Comparison of ENCODE assay signal across 32 cellular contexts in genomic region chr7:32091608-32092210, GRCh38. TPM values are rescaled to one million over a fixed set of nuclear protein-coding genes. Genes with fewer than 3 reads are reported as not detected.
DNase-seq lines count a peak whose midpoint lies in the region; ATAC-seq and TF ChIP-seq lines count a peak whose summit lies in the region.
"Had no signal": no experiment of that assay in that cellular context is flagged by ENCODE, and none has a peak within 500 bp of the region (broad histone marks: within the 10 kb centered on the region; RNA-seq: fewer than 3 reads in every experiment).

No MANE protein-coding gene starts in this region.

- H3K4ac ChIP-seq in IMR-90 (ENCODE audit: low read depth, low read length) = peak overlapping the region; percentile 9; the same call in 1 of the 2 replicates

- H4K5ac ChIP-seq in IMR-90 (ENCODE audit: low read depth, low read length) = peak overlapping the region; percentile 76

- in situ Hi-C loops in IMR-90 (cut with MboI; ENCODE audit: low sequenced_read_pairs) = no loop called here

- H3K27ac Mint-ChIP-seq in MCF 10A (ENCODE audit: low read depth, unreplicated experiment) = no peak overlapping the region
- H3K27ac Mint-ChIP-seq: activated CD4-positive, alpha-beta memory T cell treated with anti-CD3 and anti-CD28 coated beads, Interleukin-2, amount 10 ng/mL, durations not matched to agents 7 days and 5 days; activated naive CD4-positive, alpha-beta T cell treated with anti-CD3 and anti-CD28 coated beads, Interleukin-2, amount 10 ng/mL, durations not matched to agents 7 days and 5 days; activated T-helper 1 cell treated with anti-CD3 and anti-CD28 coated beads, Interleukin-12 subunit alpha, Interleukin-12 subunit beta, Interleukin-2, Interleukin-4 antibody, amounts not matched to agents 30 ng/mL and 10 ng/mL and 1 ng/mL, durations not matched to agents 14 hours and 24 hours and 36 hours; IgD-negative memory B cell had no signal

- peaks cover 4% of the 10 kb centered on the region for H3K36me3 Mint-ChIP-seq in MCF 10A (ENCODE audit: insufficient read depth, unreplicated experiment)
- no peaks in the 10 kb centered on the region for H3K36me3 Mint-ChIP-seq in activated T-cell treated with anti-CD3 and anti-CD28 coated beads, Interleukin-2, amount 50 U/mL, for 4 hours (ENCODE audit: insufficient read depth)
- H3K36me3 Mint-ChIP-seq: activated naive CD4-positive, alpha-beta T cell treated with anti-CD3 and anti-CD28 coated beads, Interleukin-2, amount 10 ng/mL, durations not matched to agents 7 days and 5 days; IgD-negative memory B cell; naive thymus-derived CD8-positive, alpha-beta T cell had no signal

- H2AFZ ChIP-seq in IMR-90 (replicated peaks; ENCODE audit: low read length, poor library complexity) = no peak overlapping the region
- H2AFZ ChIP-seq: PC-9 had no signal

- H3K9me3 Mint-ChIP-seq in MCF 10A (ENCODE audit: unreplicated experiment) = peaks cover 7% of the 10 kb centered on the region
- no peaks in the 10 kb centered on the region for H3K9me3 Mint-ChIP-seq in activated T-cell treated with anti-CD3 and anti-CD28 coated beads, Interleukin-2, amount 50 U/mL, for 4 hours
- H3K9me3 Mint-ChIP-seq: activated CD4-positive, alpha-beta memory T cell treated with anti-CD3 and anti-CD28 coated beads, Interleukin-2, amount 10 ng/mL, durations not matched to agents 7 days and 5 days; activated naive CD4-positive, alpha-beta T cell treated with anti-CD3 and anti-CD28 coated beads, Interleukin-2, amount 10 ng/mL, durations not matched to agents 7 days and 5 days; activated T-helper 1 cell treated with anti-CD3 and anti-CD28 coated beads, Interleukin-12 subunit alpha, Interleukin-12 subunit beta, Interleukin-2, Interleukin-4 antibody, amounts not matched to agents 30 ng/mL and 10 ng/mL and 1 ng/mL, durations not matched to agents 14 hours and 24 hours and 36 hours had no signal

- dilution Hi-C loops in IMR-90 (cut with HindIII; ENCODE audit: low sequenced_read_pairs, unreplicated experiment) = no loop called here

- H3K27me3 Mint-ChIP-seq in MCF 10A (ENCODE audit: insufficient read depth, unreplicated experiment) = no peaks in the 10 kb centered on the region
- no peaks in the 10 kb centered on the region for H3K27me3 Mint-ChIP-seq in activated T-cell treated with anti-CD3 and anti-CD28 coated beads, Interleukin-2, amount 50 U/mL, for 4 hours (ENCODE audit: low read depth)
- H3K27me3 Mint-ChIP-seq: activated CD4-positive, alpha-beta memory T cell treated with anti-CD3 and anti-CD28 coated beads, Interleukin-2, amount 10 ng/mL, durations not matched to agents 7 days and 5 days; activated naive CD4-positive, alpha-beta T cell treated with anti-CD3 and anti-CD28 coated beads, Interleukin-2, amount 10 ng/mL, durations not matched to agents 7 days and 5 days; IgD-negative memory B cell had no signal

- no peak overlapping the region for H2BK20ac ChIP-seq in IMR-90 (ENCODE audit: low read depth, low read length)

- H3K14ac ChIP-seq in IMR-90 (replicated peaks; ENCODE audit: low read depth, low read length) = no peak overlapping the region

- no peaks in the 10 kb centered on the region for H3K27me3 ChIP-seq in IMR-90 (ENCODE audit: control insufficient read depth, insufficient read depth, low read length)
- H3K27me3 ChIP-seq: brain microvascular endothelial cell, gastrocnemius medialis, transverse colon had no signal

- H3K9me3 ChIP-seq in IMR-90 (ENCODE audit: control insufficient read depth, insufficient read depth, low read length) = peaks cover 2% of the 10 kb centered on the region; the same call in 1 of the 2 replicates
- H3K9me3 ChIP-seq: gastrocnemius medialis, lower lobe of right lung, transverse colon had no signal

- intact Hi-C loops in IMR-90 (cut with micrococcal nuclease) = no loop called here
- intact Hi-C loops in MCF 10A (cut with micrococcal nuclease) = loop anchor here (2.0 kb wide), 1 partner anchor 71 kb away; no protein-coding TSS in a partner anchor

- H3K4me1 Mint-ChIP-seq in MCF 10A (ENCODE audit: insufficient read depth, unreplicated experiment) = peaks cover 49% of the 10 kb centered on the region
- H3K4me1 Mint-ChIP-seq in activated T-cell treated with anti-CD3 and anti-CD28 coated beads, Interleukin-2, amount 50 U/mL, for 4 hours (ENCODE audit: low read depth) = no peaks in the 10 kb centered on the region
- H3K4me1 Mint-ChIP-seq: activated CD4-positive, alpha-beta memory T cell treated with anti-CD3 and anti-CD28 coated beads, Interleukin-2, amount 10 ng/mL, durations not matched to agents 7 days and 5 days; activated naive CD4-positive, alpha-beta T cell treated with anti-CD3 and anti-CD28 coated beads, Interleukin-2, amount 10 ng/mL, durations not matched to agents 7 days and 5 days; IgD-negative memory B cell; naive thymus-derived CD8-positive, alpha-beta T cell had no signal

- H3K4me3 ChIP-seq in AG10803 (ENCODE audit: low read length) (no peak overlapping the region), IMR-90 (ENCODE audit: insufficient read depth, low read depth, low read length) (no peak overlapping the region)
- H3K4me3 ChIP-seq: gastrocnemius medialis, lower lobe of right lung, PC-9, transverse colon had no signal

- H3K9ac ChIP-seq in IMR-90 (ENCODE audit: low read depth, low read length) = no peak overlapping the region

- no peak overlapping the region for H3K56ac ChIP-seq in IMR-90 (ENCODE audit: extremely low read depth, insufficient read depth, low read length)

- H3K36me3 ChIP-seq in IMR-90 (ENCODE audit: control insufficient read depth, insufficient read depth, low read length) = no peaks in the 10 kb centered on the region
- H3K36me3 ChIP-seq: brain microvascular endothelial cell, gastrocnemius medialis, lower lobe of right lung, transverse colon had no signal

- peak overlapping the region; percentile 64 for H2BK120ac ChIP-seq in IMR-90 (ENCODE audit: low read depth, low read length)

- H3K4me3 Mint-ChIP-seq in MCF 10A (ENCODE audit: unreplicated experiment) = no peak overlapping the region
- H3K4me3 Mint-ChIP-seq in activated T-cell treated with anti-CD3 and anti-CD28 coated beads, Interleukin-2, amount 50 U/mL, for 4 hours = no peak overlapping the region
- H3K4me3 Mint-ChIP-seq: activated CD4-positive, alpha-beta memory T cell treated with anti-CD3 and anti-CD28 coated beads, Interleukin-2, amount 10 ng/mL, durations not matched to agents 7 days and 5 days; activated naive CD4-positive, alpha-beta T cell treated with anti-CD3 and anti-CD28 coated beads, Interleukin-2, amount 10 ng/mL, durations not matched to agents 7 days and 5 days; activated T-helper 1 cell treated with anti-CD3 and anti-CD28 coated beads, Interleukin-12 subunit alpha, Interleukin-12 subunit beta, Interleukin-2, Interleukin-4 antibody, amounts not matched to agents 30 ng/mL and 10 ng/mL and 1 ng/mL, durations not matched to agents 14 hours and 24 hours and 36 hours; IgD-negative memory B cell; naive thymus-derived CD8-positive, alpha-beta T cell had no signal

- no peak overlapping the region for H2AK9ac ChIP-seq in IMR-90 (replicated peaks; ENCODE audit: low read depth, low read length, poor library complexity)

- H2AK5ac ChIP-seq in IMR-90 (ENCODE audit: low read depth, low read length) = no peak overlapping the region

- no peak overlapping the region; the same call in 2 of the 3 replicates for H2BK15ac ChIP-seq in IMR-90 (ENCODE audit: low read depth, low read length)

- WGBS in IMR-90 (ENCODE audit: extremely low coverage in 2 of 2, insufficient read length in 1 of 2), 2 experiments = 80% methylated on average over 1 of the region's 4 CpGs; no CpG with 5 or more reads in 1 of the 2 experiments

- no peak overlapping the region for H4K91ac ChIP-seq in IMR-90 (ENCODE audit: insufficient read depth, low read depth, low read length)

- no peaks in the 10 kb centered on the region for H3K9me1 ChIP-seq in IMR-90 (ENCODE audit: insufficient read depth, low read length)

- H3K27ac ChIP-seq in IMR-90 (ENCODE audit: insufficient read depth, low read length) (no peak overlapping the region), RWPE1 (no peak overlapping the region)
- H3K27ac ChIP-seq: brain microvascular endothelial cell, C4-2B, gastrocnemius medialis, lower lobe of right lung, PC-9, transverse colon had no signal

- no peaks in the 10 kb centered on the region for H3K79me1 ChIP-seq in IMR-90 (ENCODE audit: low read depth in 1 of 2, low read length in 2 of 2)

- peak overlapping the region; percentile 95; the same call in 1 of the 2 replicates for H3K18ac ChIP-seq in IMR-90 (ENCODE audit: low read depth, low read length)

- H2BK5ac ChIP-seq in IMR-90 (ENCODE audit: low read depth, low read length, poor library complexity, severe bottlenecking) = no peak overlapping the region

- H3K23ac ChIP-seq in IMR-90 (ENCODE audit: low read depth, low read length) = no peak overlapping the region

- BruUV-seq in IMR-90 (replicated peaks; lab: Mats Ljungman, UMichigan) = no TSS peak
- BruUV-seq in MCF 10A (replicated peaks; lab: Mats Ljungman, UMichigan) = no TSS peak

- peak; percentile 58 for ATAC-seq in GM18502 (IDR thresholded peaks at IDR 0.05; ENCODE audit: poor library complexity, unreplicated experiment)
- no peak for ATAC-seq in IMR-90 (ENCODE audit: low read depth)
- no peak for ATAC-seq in activated T-cell treated with anti-CD3 and anti-CD28 coated beads, Interleukin-2, amount 50 U/mL, for 4 hours
- ATAC-seq in HG03521 (IDR thresholded peaks at IDR 0.05; ENCODE audit: unreplicated experiment) = no peak
- ATAC-seq: gastrocnemius medialis; lower lobe of right lung; naive thymus-derived CD8-positive, alpha-beta T cell had no signal

- CTCF ChIA-PET in IMR-90 (lab: Yijun Ruan, JAX) (no interaction called here), MCF 10A (lab: Yijun Ruan, JAX) (no interaction called here), RWPE1 (lab: Yijun Ruan, JAX) (no interaction called here)

- no peak overlapping the region for H3K4me2 ChIP-seq in IMR-90 (ENCODE audit: low read depth, low read length)
- H3K4me2 ChIP-seq: PC-9 had no signal

- no peaks in the 10 kb centered on the region for H4K20me1 ChIP-seq in IMR-90 (ENCODE audit: insufficient read depth, low read length)

- TF ChIP-seq POLR2A in IMR-90 (IDR thresholded peaks at IDR 0.05; ENCODE audit: low read depth, low read length) = no peak

- POLR2A ChIA-PET in IMR-90 (lab: Charles Lee; ENCODE audit: unreplicated experiment) (no interaction called here), MCF 10A (lab: Yijun Ruan, JAX) (no interaction called here), RWPE1 (lab: Yijun Ruan, JAX; ENCODE audit: low non-redundant PET) (no interaction called here)

- H3K4me1 ChIP-seq in IMR-90 (ENCODE audit: control insufficient read depth, insufficient read depth, low read length) = peaks cover 15% of the 10 kb centered on the region
- H3K4me1 ChIP-seq: gastrocnemius medialis, lower lobe of right lung, transverse colon had no signal

- DNase-seq in AG10803 (ENCODE audit: low read depth) (peak; percentile 62), IMR-90 (no peak), MCF 10A (ENCODE audit: unreplicated experiment) (peak; percentile 2), RWPE1 (ENCODE audit: low spot score) (no peak)
- no peak for DNase-seq in activated T-cell treated with anti-CD3 and anti-CD28 coated beads, Interleukin-2, amount 50 U/mL, for 4 hours
- DNase-seq: activated CD4-positive, alpha-beta memory T cell treated with anti-CD3 and anti-CD28 coated beads, Interleukin-2, amount 10 ng/mL, durations not matched to agents 7 days and 5 days; activated CD8-positive, alpha-beta memory T cell treated with anti-CD3 and anti-CD28 coated beads, Interleukin-2, amount 50 U/mL, for 4 hours; activated naive CD4-positive, alpha-beta T cell treated with anti-CD3 and anti-CD28 coated beads, Interleukin-2, amount 10 ng/mL, durations not matched to agents 7 days and 5 days; amniotic stem cell; brain microvascular endothelial cell; COR-L47; effector CD4-positive, alpha-beta T cell; gastrocnemius medialis; GF-D8; HCEC 1CT; hippocampal formation; lower lobe of right lung; naive thymus-derived CD8-positive, alpha-beta T cell; NCI-H1105; NCI-H1930; NCI-H526; nucleus accumbens; PC-9; SHP77; stimulated activated CD4-positive, alpha-beta T cell treated with anti-CD3 and anti-CD28 coated beads, Interleukin-4, amount 100 ng/mL, for 4 hours; transverse colon had no signal

- TF ChIP-seq CTCF in AG10803 (conservative IDR thresholded peaks at IDR 0.05; ENCODE audit: low read length) = no peak
- TF ChIP-seq CTCF in IMR-90 (conservative IDR thresholded peaks at IDR 0.05; ENCODE audit: low read depth, low read length) = no peak
- TF ChIP-seq CTCF in MCF 10A (IDR thresholded peaks at IDR 0.05; ENCODE audit: unreplicated experiment) = no peak
- no peak for TF ChIP-seq CTCF in RWPE1 (conservative IDR thresholded peaks at IDR 0.05; ENCODE audit: low read depth)

- TF ChIP-seq RAD21 in IMR-90 (IDR thresholded peaks at IDR 0.05; ENCODE audit: low read length) = no peak

- H4K8ac ChIP-seq in IMR-90 (ENCODE audit: low read depth in 2 of 2, low read length in 2 of 2) = peak overlapping the region in 1 of 2 experiments; percentile 3; a peak in 1 of 4 replicates

RNA-seq across cellular contexts. Expression of gene PDE1C, which starts 21.5 kb away (rescaled TPM):
- total RNA-seq in IMR-90 (2012; rRNA removed) (53.3 and 61.5 TPM in 2 replicates), MCF 10A (2022) (0.14 and 0.27 TPM in 2 replicates)
- 10.9 and 14.2 TPM in 2 replicates for polyA plus RNA-seq in IMR-90 (2012; rRNA removed)
- polyA plus RNA-seq in IMR-90 (2012; cell fraction: cytosol; rRNA removed) = 3.6 and 4.6 TPM in 2 replicates
- 10.3 and 32.7 TPM in 2 replicates for polyA plus RNA-seq in IMR-90 (2012; cell fraction: nucleus; rRNA removed; ENCODE audit: low replicate concordance)
- total RNA-seq in activated T-cell treated with anti-CD3 and anti-CD28 coated beads, Interleukin-2, amount 50 U/mL, for 4 hours = not detected
- total RNA-seq: activated CD4-positive, alpha-beta memory T cell treated with anti-CD3 and anti-CD28 coated beads, Interleukin-2, amount 10 ng/mL, durations not matched to agents 7 days and 5 days; activated T-helper 1 cell treated with anti-CD3 and anti-CD28 coated beads, Interleukin-12 subunit alpha, Interleukin-12 subunit beta, Interleukin-2, Interleukin-4 antibody, amounts not matched to agents 30 ng/mL and 10 ng/mL and 1 ng/mL, durations not matched to agents 14 hours and 24 hours and 36 hours; mononuclear cell; naive thymus-derived CD8-positive, alpha-beta T cell had no signal
- polyA plus RNA-seq: IgD-negative memory B cell; naive thymus-derived CD8-positive, alpha-beta T cell had no signal

Comparison
In these comparisons a context has a peak if more than half of its experiments do, and no peak if none do; other contexts are left out.
1. DNase-seq: peak in AG10803 (single experiment) and MCF 10A (single experiment); none in IMR-90 (single experiment), activated T-cell treated with anti-CD3 and anti-CD28 coated beads, Interleukin-2, amount 50 U/mL, for 4 hours (single experiment) and RWPE1 (single experiment).
2. RNA of gene PDE1C, which starts 21.5 kb away (total RNA-seq): 53.3 to 61.5 TPM in IMR-90; 0.14 to 0.27 TPM in MCF 10A and not detected in activated T-cell treated with anti-CD3 and anti-CD28 coated beads, Interleukin-2, amount 50 U/mL, for 4 hours; every median in the first group is over 10 times any median in the second.